ENCODE assay signal across 8 cellular contexts in the genomic region with DNA sequence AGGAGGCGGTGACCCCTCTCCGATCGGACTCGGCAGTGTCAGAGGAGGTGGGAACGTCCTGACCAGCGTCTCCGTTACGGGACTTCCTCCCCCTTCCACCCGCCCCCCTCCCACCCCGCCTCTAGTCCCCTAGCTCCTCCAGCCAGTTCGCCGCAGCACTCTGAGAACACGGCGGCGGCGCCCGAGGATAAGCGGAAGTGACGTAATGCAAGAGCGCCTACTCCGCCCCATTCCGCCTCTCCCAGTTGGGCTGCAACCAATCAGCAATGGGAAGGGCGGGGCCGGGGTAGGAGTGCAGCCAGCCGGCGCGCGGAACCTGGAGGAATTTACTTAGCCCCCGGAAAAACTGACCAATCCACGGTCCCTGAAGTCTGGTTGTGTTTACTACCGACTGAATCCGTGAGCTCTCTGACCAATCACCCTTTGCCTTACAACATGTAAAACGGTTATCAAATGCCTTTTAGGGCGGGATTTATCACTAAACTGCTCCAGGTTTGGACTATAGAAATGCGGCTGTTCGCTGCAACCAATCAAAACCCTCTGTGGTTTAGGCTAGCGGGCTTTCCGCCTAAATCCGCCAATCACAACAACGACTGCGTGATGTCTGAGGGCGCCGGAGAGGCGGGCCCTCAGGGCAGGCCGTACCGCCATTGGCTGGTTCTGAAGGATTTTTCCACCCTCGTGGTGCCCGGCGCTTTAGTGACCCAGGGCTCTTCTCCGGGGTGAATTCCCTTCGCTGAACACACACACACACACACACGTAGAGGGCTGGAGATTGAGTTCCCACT. TPM values are rescaled to one million over a fixed set of nuclear protein-coding genes. Genes with fewer than 3 reads are reported as not detected.
DNase-seq lines count a peak whose midpoint lies in the region; TF ChIP-seq lines count a peak whose summit lies in the region.

A gene with protein sequence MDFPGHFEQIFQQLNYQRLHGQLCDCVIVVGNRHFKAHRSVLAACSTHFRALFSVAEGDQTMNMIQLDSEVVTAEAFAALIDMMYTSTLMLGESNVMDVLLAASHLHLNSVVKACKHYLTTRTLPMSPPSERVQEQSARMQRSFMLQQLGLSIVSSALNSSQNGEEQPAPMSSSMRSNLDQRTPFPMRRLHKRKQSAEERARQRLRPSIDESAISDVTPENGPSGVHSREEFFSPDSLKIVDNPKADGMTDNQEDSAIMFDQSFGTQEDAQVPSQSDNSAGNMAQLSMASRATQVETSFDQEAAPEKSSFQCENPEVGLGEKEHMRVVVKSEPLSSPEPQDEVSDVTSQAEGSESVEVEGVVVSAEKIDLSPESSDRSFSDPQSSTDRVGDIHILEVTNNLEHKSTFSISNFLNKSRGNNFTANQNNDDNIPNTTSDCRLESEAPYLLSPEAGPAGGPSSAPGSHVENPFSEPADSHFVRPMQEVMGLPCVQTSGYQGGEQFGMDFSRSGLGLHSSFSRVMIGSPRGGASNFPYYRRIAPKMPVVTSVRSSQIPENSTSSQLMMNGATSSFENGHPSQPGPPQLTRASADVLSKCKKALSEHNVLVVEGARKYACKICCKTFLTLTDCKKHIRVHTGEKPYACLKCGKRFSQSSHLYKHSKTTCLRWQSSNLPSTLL (minus strand): TSS at position 202 of the 788 bp plus-strand sequence. CDS start 22,899 bp downstream, outside the sequence.

- H3K9me2 ChIP-seq in MM.1S (replicated peaks; ENCODE audit: insufficient read depth, low read length), result no peaks in the 10 kb centered on the region

- DNase-seq in ELR (ENCODE audit: low read depth) (peak; percentile 100), HAP-1 (ENCODE audit: low spot score in 2 of 2) (peak; percentile 99), MM.1S (peak; percentile 99), SIG-M5 (lab: John Stamatoyannopoulos, UW) (peak; percentile 97), activated gamma-delta T cell treated with Interleukin-2 at 50 U/mL for 16 hours (peak; percentile 99), foreskin fibroblast (peak; percentile 99), neural crest cell (ENCODE audit: low read depth, low spot score) (peak; percentile 96)

- H3K4me3 Mint-ChIP-seq in neural crest cell, result peak within 1 kb of the TSS; percentile 98

- H3K36me3 Mint-ChIP-seq in neural crest cell (ENCODE audit: low read depth), result no peaks in the 10 kb centered on the region

- no peaks in the 10 kb centered on the region for H3K27me3 ChIP-seq in HAP-1 (ENCODE audit: low read depth)
- no peaks in the 10 kb centered on the region for H3K27me3 ChIP-seq in MM.1S (replicated peaks; ENCODE audit: insufficient read depth, low read length)
- no peaks in the 10 kb centered on the region for H3K27me3 ChIP-seq in stomach smooth muscle (ENCODE audit: control insufficient read depth in 1 of 2, insufficient read depth in 2 of 2, low read length in 2 of 2)

- no peaks in the 10 kb centered on the region for H4K20me1 ChIP-seq in MM.1S (ENCODE audit: insufficient read depth, low read length)

- 0 out of 2 replicates have a peak, but pooled peaks cover 6% of the 10 kb centered on the region for H3F3A ChIP-seq in MM.1S (ENCODE audit: insufficient read depth, low read length)

- peak within 1 kb of the TSS; percentile 99 for H3K4me2 ChIP-seq in MM.1S (ENCODE audit: low read depth, low read length)

- no peaks in the 10 kb centered on the region for H3K27me3 Mint-ChIP-seq in neural crest cell (ENCODE audit: low read depth)

- no peaks in the 10 kb centered on the region for H3K9me3 Mint-ChIP-seq in neural crest cell

- no peak for TF ChIP-seq CTCF in MM.1S (IDR thresholded peaks at IDR 0.05; ENCODE audit: low read length)
- TF ChIP-seq CTCF in foreskin fibroblast (IDR thresholded peaks at IDR 0.05; ENCODE audit: low read depth, low read length), result no peak
- no peak for TF ChIP-seq CTCF in neural crest cell (conservative IDR thresholded peaks at IDR 0.05)

- H3K9me3 ChIP-seq in HAP-1 (no peaks in the 10 kb centered on the region; the same call in 1 of the 2 replicates), MM.1S (replicated peaks; ENCODE audit: insufficient read depth, low read length) (no peaks in the 10 kb centered on the region), stomach smooth muscle (ENCODE audit: control insufficient read depth in 2 of 2, low read length in 2 of 2) (no peaks in the 10 kb centered on the region)

- H3K4me1 ChIP-seq in HAP-1 (peaks cover 22% of the 10 kb centered on the region), MM.1S (ENCODE audit: low read length) (peaks cover 10% of the 10 kb centered on the region; the same call in 1 of the 2 replicates), stomach smooth muscle (ENCODE audit: control insufficient read depth, insufficient read depth, low read length) (peaks cover 26% of the 10 kb centered on the region)

- H3K27ac ChIP-seq in MM.1S (ENCODE audit: low read length) (peak within 1 kb of the TSS; percentile 90), stomach smooth muscle (ENCODE audit: low read length) (peak within 1 kb of the TSS; percentile 96)

- H3K4me1 Mint-ChIP-seq in neural crest cell, result peaks cover 44% of the 10 kb centered on the region

- peak within 1 kb of the TSS; percentile 100 for H3K27ac Mint-ChIP-seq in neural crest cell (ENCODE audit: unreplicated experiment)

- in situ Hi-C loops in HAP-1 (cut with MboI; ENCODE audit: low sequenced_read_pairs), result no loop called here

- H3K79me2 ChIP-seq in MM.1S (ENCODE audit: low read length), result peaks cover 44% of the 10 kb centered on the region

- peak within 1 kb of the TSS; percentile 87 for H3K4me3 ChIP-seq in HAP-1
- H3K4me3 ChIP-seq in MM.1S (ENCODE audit: low read length), result peak within 1 kb of the TSS; percentile 95
- peak within 1 kb of the TSS; percentile 87 to 98 for H3K4me3 ChIP-seq in foreskin fibroblast (ENCODE audit: low read depth in 1 of 2, low read length in 2 of 2)
- H3K4me3 ChIP-seq in stomach smooth muscle (ENCODE audit: low read length in 2 of 2), result peak within 1 kb of the TSS; percentile 95 to 99

- H3K36me3 ChIP-seq in HAP-1 (replicated peaks) (no peaks in the 10 kb centered on the region), MM.1S (replicated peaks; ENCODE audit: insufficient read depth, low read length) (no peaks in the 10 kb centered on the region), stomach smooth muscle (ENCODE audit: control insufficient read depth in 2 of 2, insufficient read depth in 2 of 2, low read length in 2 of 2) (no peaks in the 10 kb centered on the region)

- H2AFZ ChIP-seq in MM.1S (ENCODE audit: low read length), result peak within 1 kb of the TSS; percentile 99

- H3K9ac ChIP-seq in MM.1S (ENCODE audit: low read length), result peak within 1 kb of the TSS; percentile 93
- peak within 1 kb of the TSS; percentile 97 to 99 for H3K9ac ChIP-seq in stomach smooth muscle (ENCODE audit: low read length in 2 of 2)

RNA-seq across cellular contexts. Expression of the gene that starts here (rescaled TPM):
- 21.6 and 22.9 TPM in 2 replicates for total RNA-seq in neural crest cell

Comparison
In these comparisons a context has a peak if more than half of its experiments do, and no peak if none do; other contexts are left out.
1. Peak in every context shown above with its lines: DNase-seq, H3K4me3 ChIP-seq and H3K27ac ChIP-seq.